Comparison of ENCODE assay signal across 10 cellular contexts in the genomic region with DNA sequence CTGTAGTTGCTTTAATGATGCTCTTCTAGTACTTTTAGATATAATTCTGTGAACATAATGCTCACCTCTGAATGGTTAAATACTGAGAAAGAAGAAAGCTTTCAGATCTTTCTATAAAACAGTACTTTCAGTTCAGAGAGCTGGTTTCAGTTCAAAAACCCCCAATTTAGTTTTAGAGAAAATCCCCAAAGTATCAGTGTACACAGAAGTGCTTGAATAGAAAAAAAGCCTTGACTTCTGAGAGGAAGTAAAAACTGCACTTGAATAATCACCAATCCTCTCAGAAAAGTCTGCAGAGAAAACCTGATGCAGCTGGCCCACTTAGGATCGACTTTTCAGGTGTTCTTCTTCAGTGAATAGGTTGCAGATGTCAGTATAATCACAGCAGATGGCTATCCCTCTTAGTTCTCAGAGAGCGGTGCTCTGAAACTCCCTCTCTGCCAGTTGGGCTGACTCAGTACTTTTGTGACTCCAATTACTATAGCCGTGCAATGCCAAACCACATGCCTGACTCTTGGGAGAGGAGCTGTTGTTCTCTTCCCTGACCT.
A peak's percentile ranks its signal among the peaks of the same experiment; 100 is the strongest.
DNase-seq lines count a peak whose midpoint lies in the region; ATAC-seq, FAIRE-seq and TF ChIP-seq lines count a peak whose summit lies in the region.
"Had no signal": no experiment of that assay in that cellular context is flagged by ENCODE, and none has a peak within 500 bp of the region (broad histone marks: within the 10 kb centered on the region; RNA-seq: fewer than 3 reads in every experiment).

No MANE protein-coding gene starts in this region.

- peak; percentile 26 to 87 (median 80) for DNase-seq in NCI-H1417 (lab: John Stamatoyannopoulos, UW)
- DNase-seq in NCI-H1417 treated with DMSO at 0.1 percent for 48 hours (lab: John Stamatoyannopoulos, UW), result no peak
- DNase-seq in NCI-H187 (lab: John Stamatoyannopoulos, UW), result peak; percentile 65 to 69
- peak; percentile 64 for DNase-seq in bronchial epithelial cell (ENCODE audit: low read depth)
- peak; percentile 51 to 61 for DNase-seq in gastrocnemius medialis
- DNase-seq in stimulated activated CD8-positive, alpha-beta memory T cell treated with anti-CD3 and anti-CD28 coated beads, Interleukin-4, amount 100 ng/mL, for 48 hours, result no peak
- DNase-seq in left colon, result no peak

- no peak for FAIRE-seq in bronchial epithelial cell (lab: Jason Lieb, UNC)

- peaks cover 14 to 18% of the 10 kb centered on the region in 2 donors for H3K4me1 ChIP-seq in gastrocnemius medialis
- H3K4me1 ChIP-seq: parathyroid adenoma had no signal

- in situ Hi-C loops in gastrocnemius medialis (cut with MboI; ENCODE audit: low sequenced_read_pairs in 4 of 4), result no loop called here

- no peak for TF ChIP-seq POLR2A in gastrocnemius medialis (IDR thresholded peaks at IDR 0.05)

- no peak for TF ChIP-seq CTCF in bronchial epithelial cell (IDR thresholded peaks at IDR 0.05; ENCODE audit: insufficient read depth, low read length, severe bottlenecking)
- no peak for TF ChIP-seq CTCF in gastrocnemius medialis (IDR thresholded peaks at IDR 0.05 in 4 of 5, conservative IDR thresholded peaks at IDR 0.05 in 1 of 5)

- no peaks in the 10 kb centered on the region for H3K9me3 ChIP-seq in gastrocnemius medialis

- H3K27ac ChIP-seq in gastrocnemius medialis, result peak overlapping the region; percentile 42 to 72 (median 58)
- H3K27ac ChIP-seq: 22Rv1, parathyroid adenoma had no signal

- no peaks in the 10 kb centered on the region for H3K27me3 ChIP-seq in bronchial epithelial cell (ENCODE audit: control insufficient read depth, insufficient read depth, low read length)
- H3K27me3 ChIP-seq in gastrocnemius medialis, result no peaks in the 10 kb centered on the region

- ATAC-seq in HG02763 (IDR thresholded peaks at IDR 0.05; ENCODE audit: unreplicated experiment), result peak; percentile 92
- peak; percentile 100 for ATAC-seq in gastrocnemius medialis
- ATAC-seq in left colon, result no peak

- intact Hi-C loops in gastrocnemius medialis (cut with DNase I; ENCODE audit: low total_unique reads), result no loop called here
- intact Hi-C loops in left colon (cut with DNase I, micrococcal nuclease), result no loop called here

- H3K4me3 ChIP-seq in bronchial epithelial cell (ENCODE audit: low read depth, low read length), result no peak overlapping the region
- no peak overlapping the region for H3K4me3 ChIP-seq in gastrocnemius medialis

- H3K36me3 ChIP-seq in bronchial epithelial cell (ENCODE audit: control insufficient read depth, insufficient read depth, low read length), result no peaks in the 10 kb centered on the region
- no peaks in the 10 kb centered on the region for H3K36me3 ChIP-seq in gastrocnemius medialis

Comparison
In these comparisons a context has a peak if more than half of its experiments do, and no peak if none do; other contexts are left out.
1. DNase-seq: peak in NCI-H1417 (3 of 3), NCI-H187 (2 of 2), bronchial epithelial cell (single experiment) and gastrocnemius medialis (2 of 2); none in NCI-H1417 treated with DMSO at 0.1 percent for 48 hours (single experiment), stimulated activated CD8-positive, alpha-beta memory T cell treated with anti-CD3 and anti-CD28 coated beads, Interleukin-4, amount 100 ng/mL, for 48 hours (single experiment) and left colon (0 of 2).